Comparison of ENCODE assay signal across 8 cellular contexts in genomic region chr2:17611036-17611435, GRCh38.
"Had no signal": no experiment of that assay in that cellular context is flagged by ENCODE, and none has a peak within 500 bp of the region (broad histone marks: within the 10 kb centered on the region; RNA-seq: fewer than 3 reads in every experiment).

No MANE protein-coding gene starts in this region.

- H3K36me3 ChIP-seq: HAP-1 had no signal

- H3K4me1 ChIP-seq: HAP-1 had no signal

- H3K4me3 ChIP-seq: GM23248, HAP-1 had no signal

- H3K9me3 ChIP-seq: HAP-1 had no signal

- H3K9ac ChIP-seq: GM23248 had no signal

- H3K27ac ChIP-seq: GM23248, HL-60 had no signal

- DNase-seq: GOT3, H7, HFFc6, KBM-7 had no signal

- H2AFZ ChIP-seq: GM23248 had no signal

- ATAC-seq: HCT116 had no signal
